8 cellular contexts compared by ENCODE assay signal in the genomic region with DNA sequence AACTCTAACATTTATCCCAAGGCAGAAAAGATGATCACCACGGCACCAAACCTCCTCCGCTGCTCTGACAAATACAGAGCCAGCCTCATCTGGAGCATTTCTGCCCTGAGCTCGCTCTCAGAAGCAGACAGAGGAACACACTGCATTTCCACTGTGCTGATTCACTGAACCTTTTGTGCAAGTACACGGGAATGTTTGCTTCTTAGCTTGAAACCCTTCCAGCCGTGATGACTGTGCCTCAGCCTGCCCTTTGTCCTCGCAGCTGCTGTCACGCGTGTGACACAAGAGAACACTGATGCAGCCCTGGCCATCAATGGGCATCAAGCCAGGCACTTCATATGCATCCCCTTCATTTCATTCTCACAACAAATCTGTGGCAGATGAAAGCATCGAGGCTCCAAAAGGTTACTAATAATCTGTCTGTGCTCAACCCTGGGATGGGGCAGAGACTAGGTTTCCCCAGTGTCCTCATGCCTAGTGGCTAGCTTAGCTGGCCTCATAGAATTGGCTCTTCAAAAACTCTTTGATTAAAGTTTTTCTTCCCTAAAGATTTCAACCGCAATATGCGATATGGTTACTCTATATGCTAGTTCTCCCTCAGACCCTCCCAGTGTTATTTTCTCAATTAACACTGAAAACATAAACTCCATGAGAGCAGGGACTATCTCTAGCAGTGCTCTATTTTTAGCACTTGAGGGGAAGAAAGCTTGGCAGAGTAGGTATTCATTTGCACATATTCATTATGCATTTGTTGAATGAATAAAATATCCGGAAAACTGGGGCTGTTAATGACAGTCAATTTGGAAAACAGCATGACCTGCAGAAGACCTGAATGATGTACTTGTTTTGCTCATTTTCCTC. TPM values are rescaled to one million over a fixed set of nuclear protein-coding genes. Genes with fewer than 3 reads are reported as not detected.
DNase-seq lines count a peak whose midpoint lies in the region; ATAC-seq and TF ChIP-seq lines count a peak whose summit lies in the region.

No MANE protein-coding gene starts in this region.

- H3K4me3 Mint-ChIP-seq in GM23338: peak overlapping the region; percentile 17

- no peaks in the 10 kb centered on the region for H3K36me3 Mint-ChIP-seq in GM23338 (ENCODE audit: low read depth)
- no peaks in the 10 kb centered on the region for H3K36me3 Mint-ChIP-seq in activated naive CD4-positive, alpha-beta T cell treated with anti-CD3 and anti-CD28 coated beads, Interleukin-2, amount 50 U/mL, for 72 hours

- H3K4me1 ChIP-seq in GM23338 (ENCODE audit: insufficient read depth): peaks cover 21% of the 10 kb centered on the region

- H3K79me2 ChIP-seq in GM23338 (replicated peaks; ENCODE audit: insufficient read depth): peaks cover 98% of the 10 kb centered on the region

- peak; percentile 67 for ATAC-seq in GM23338
- ATAC-seq in activated naive CD4-positive, alpha-beta T cell treated with anti-CD3 and anti-CD28 coated beads, Interleukin-2, amount 50 U/mL, for 72 hours: no peak
- ATAC-seq in GM18861 (IDR thresholded peaks at IDR 0.05; ENCODE audit: unreplicated experiment): no peak
- ATAC-seq in GM21529 (IDR thresholded peaks at IDR 0.05; ENCODE audit: unreplicated experiment): no peak

- H4K20me1 ChIP-seq in GM23338 (replicated peaks; ENCODE audit: insufficient read depth): peaks cover 44% of the 10 kb centered on the region

- no peaks in the 10 kb centered on the region for H3F3A ChIP-seq in GM23338 (replicated peaks; ENCODE audit: low read depth)

- no peaks in the 10 kb centered on the region for H3K9me2 ChIP-seq in GM23338 (ENCODE audit: insufficient read depth)

- H3K4me3 ChIP-seq in GM23338: peak overlapping the region; percentile 27; the same call in 1 of the 2 replicates
- H3K4me3 ChIP-seq in fibroblast of the aortic adventitia (ENCODE audit: low read depth, low read length): peak overlapping the region; percentile 26

- no peaks in the 10 kb centered on the region for H3K36me3 ChIP-seq in GM23338 (ENCODE audit: insufficient read depth)

- H3K27ac Mint-ChIP-seq in GM23338: peak overlapping the region; percentile 79
- no peak overlapping the region for H3K27ac Mint-ChIP-seq in activated naive CD4-positive, alpha-beta T cell treated with anti-CD3 and anti-CD28 coated beads, Interleukin-2, amount 50 U/mL, for 72 hours

- peak; percentile 30 for DNase-seq in GM23338 (ENCODE audit: low spot score)
- DNase-seq in RPMI7951 (ENCODE audit: low read depth): peak; percentile 89
- DNase-seq in fibroblast of the aortic adventitia (ENCODE audit: low read depth): peak; percentile 80
- DNase-seq in nucleus accumbens (lab: John Stamatoyannopoulos, UW): peak; percentile 25 to 96 (median 81)
- no peak for DNase-seq in activated naive CD4-positive, alpha-beta T cell treated with anti-CD3 and anti-CD28 coated beads, Interleukin-2, amount 50 U/mL, for 72 hours (ENCODE audit: low spot score in 2 of 2)
- no peak for DNase-seq in NCI-H524 treated with DMSO at 0.1 percent for 48 hours (lab: John Stamatoyannopoulos, UW)

- peak overlapping the region; percentile 64 for H3K4me2 ChIP-seq in GM23338

- H3K27me3 ChIP-seq in GM23338 (ENCODE audit: insufficient read depth): peaks cover 3% of the 10 kb centered on the region

- H2AFZ ChIP-seq in GM23338: no peak overlapping the region

- no peak overlapping the region for H3K27ac ChIP-seq in GM23338 (ENCODE audit: low read depth)

- H3K4me1 Mint-ChIP-seq in GM23338: peaks cover 59% of the 10 kb centered on the region

- no peaks in the 10 kb centered on the region for H3K9me3 Mint-ChIP-seq in GM23338
- no peaks in the 10 kb centered on the region for H3K9me3 Mint-ChIP-seq in activated naive CD4-positive, alpha-beta T cell treated with anti-CD3 and anti-CD28 coated beads, Interleukin-2, amount 50 U/mL, for 72 hours

- no peaks in the 10 kb centered on the region for H3K27me3 Mint-ChIP-seq in GM23338 (ENCODE audit: insufficient read depth, low read depth, poor library complexity)

- TF ChIP-seq CTCF in GM23338 (conservative IDR thresholded peaks at IDR 0.05; ENCODE audit: low read depth in 2 of 2) (no peak), fibroblast of the aortic adventitia (IDR thresholded peaks at IDR 0.05; ENCODE audit: insufficient read depth, low read length) (no peak)

TF ChIP-seq in GM23338, 12 proteins besides CTCF, POLR2A, EP300 and RAD21:
- TF ChIP-seq ZNF114 (CRISPR knock-in tag; IDR thresholded peaks at IDR 0.05) (no peak), JUNB (IDR thresholded peaks at IDR 0.05; ENCODE audit: unreplicated experiment) (no peak), NANOG (IDR thresholded peaks at IDR 0.05; ENCODE audit: borderline replicate concordance) (no peak), EZH2 (IDR thresholded peaks at IDR 0.05; ENCODE audit: low read depth, unreplicated experiment) (no peak), CREB1 (CRISPR knock-in tag; IDR thresholded peaks at IDR 0.05; ENCODE audit: low read depth) (no peak)
TF ChIP-seq in GM23338: peak in this region for 0.

RNA-seq across cellular contexts. Expression of a gene that starts 7.3 kb away (rescaled TPM):
- total RNA-seq in GM23338 (2014; rRNA removed; shearing (Covaris generic)): 52.1 and 53.4 TPM in 2 replicates
- 11.9 and 12.2 TPM in 2 replicates for polyA plus RNA-seq in GM23338 (2016; fragmentation: Nextera tagmentation; extraction: Ambion mirVana)
- 14.0 and 15.5 TPM in 2 replicates for total RNA-seq in RPMI7951 (2014; rRNA removed; shearing (Covaris generic))
- total RNA-seq in fibroblast of the aortic adventitia (ENCODE audit: low replicate concordance): 30.3 and 31.5 TPM in 2 replicates
- total RNA-seq in activated naive CD4-positive, alpha-beta T cell treated with anti-CD3 and anti-CD28 coated beads, Interleukin-2, amount 50 U/mL, for 72 hours: 1 to 10 TPM; 1.5 to 2.6 TPM

RNA-seq across cellular contexts. Expression of a gene that starts 42.8 kb away (rescaled TPM):
- total RNA-seq in GM23338 (2014; rRNA removed; shearing (Covaris generic)): 5.2 and 7.8 TPM in 2 replicates
- 6.6 and 7.9 TPM in 2 replicates for polyA plus RNA-seq in GM23338 (2016; fragmentation: Nextera tagmentation; extraction: Ambion mirVana)
- total RNA-seq in RPMI7951 (2014; rRNA removed; shearing (Covaris generic)): 23.7 and 26.7 TPM in 2 replicates
- total RNA-seq in fibroblast of the aortic adventitia (ENCODE audit: low replicate concordance): 12.8 and 40.0 TPM in 2 replicates
- total RNA-seq in activated naive CD4-positive, alpha-beta T cell treated with anti-CD3 and anti-CD28 coated beads, Interleukin-2, amount 50 U/mL, for 72 hours: 1 to 10 TPM; 5.6 to 7.8 TPM

Comparison
In these comparisons a context has a peak if more than half of its experiments do, and no peak if none do; other contexts are left out.
1. DNase-seq: peak in GM23338 (single experiment), RPMI7951 (single experiment), fibroblast of the aortic adventitia (single experiment) and nucleus accumbens (56 of 56); none in activated naive CD4-positive, alpha-beta T cell treated with anti-CD3 and anti-CD28 coated beads, Interleukin-2, amount 50 U/mL, for 72 hours (0 of 2) and NCI-H524 treated with DMSO at 0.1 percent for 48 hours (single experiment).